Comparison of ENCODE assay signal across 13 cellular contexts in genomic region chr19:49924881-49925210, GRCh38. TPM values are rescaled to one million over a fixed set of nuclear protein-coding genes. Genes with fewer than 3 reads are reported as not detected.
A peak's percentile ranks its signal among the peaks of the same experiment; 100 is the strongest.
DNase-seq lines count a peak whose midpoint lies in the region; ATAC-seq, FAIRE-seq and TF ChIP-seq lines count a peak whose summit lies in the region.
"Not testable (repeated sequence)": the region's sequence is repeated elsewhere in the genome, so short reads cannot be mapped to it uniquely, and the experiment has no call there.
"Had no signal": no experiment of that assay in that cellular context is flagged by ENCODE, and none has a peak within 500 bp of the region (broad histone marks: within the 10 kb centered on the region; RNA-seq: fewer than 3 reads in every experiment).

No MANE protein-coding gene starts in this region.

- H3K79me2 ChIP-seq in DOHH2 (ENCODE audit: control insufficient read depth, low read length) (peaks cover 98% of the 10 kb centered on the region), KMS-11 (ENCODE audit: insufficient read depth, low read depth) (peaks cover 97% of the 10 kb centered on the region), GM12878 (ENCODE audit: control insufficient read depth, insufficient read depth, low read length) (peaks cover 96% of the 10 kb centered on the region), trophoblast cell (ENCODE audit: control insufficient read depth, insufficient read depth, low read length, poor library complexity) (peaks cover 18% of the 10 kb centered on the region)

- H3K14ac ChIP-seq in trophoblast cell (ENCODE audit: low read length), result not testable (repeated sequence)

- peak overlapping the region; percentile 54; the same call in 1 of the 2 replicates for H3K9ac ChIP-seq in KMS-11
- H3K9ac ChIP-seq in SK-N-MC (ENCODE audit: insufficient read length), result peak overlapping the region; percentile 68
- peak overlapping the region; percentile 25; the same call in 1 of the 2 replicates for H3K9ac ChIP-seq in GM12878 (ENCODE audit: control insufficient read depth, insufficient read depth, low read length)
- H3K9ac ChIP-seq in kidney (ENCODE audit: low read length in 2 of 2); trophoblast cell (ENCODE audit: low read length): not testable (repeated sequence)

- WGBS in A549 (ENCODE audit: missing lambda C conversion rate), result 96% methylated on average over 13 of the region's 13 CpGs
- 99% methylated on average over 13 of the region's 13 CpGs for whole genome bisulfite sequencing in GM12878 (ENCODE audit: insufficient coverage, insufficient replicate concordance, low lambda C conversion rate, missing lambda C conversion rate)
- WGBS in trophoblast cell (ENCODE audit: extremely low coverage, insufficient coverage, insufficient read length), result no CpG with 5 or more reads among the region's 13 CpGs

- FAIRE-seq in A549 (lab: Jason Lieb, UNC); GM12878 (lab: Jason Lieb, UNC); kidney (lab: Jason Lieb, UNC): not testable (repeated sequence)

- H2BK12ac ChIP-seq in trophoblast cell (ENCODE audit: low read length), result not testable (repeated sequence)

- H3K9me2 ChIP-seq in DOHH2 (replicated peaks; ENCODE audit: control insufficient read depth, low read length), result not testable (repeated sequence)

- peak overlapping the region; percentile 52 for H3K4ac ChIP-seq in trophoblast cell (ENCODE audit: low read depth, low read length)

- H3K4me3 ChIP-seq in A549; KMS-11 (IDR thresholded peaks at IDR 0.05; ENCODE audit: insufficient read depth, low read depth, low read length); kidney (ENCODE audit: low read length in 2 of 2); trophoblast cell (ENCODE audit: low read depth, low read length): not testable (repeated sequence)
- H3K4me3 ChIP-seq in DOHH2 (ENCODE audit: low read length) (peak overlapping the region; percentile 50), SK-N-MC (peak overlapping the region; percentile 44), GM12878 (peak overlapping the region; percentile 59)

- TF ChIP-seq RAD21 in A549 (conservative IDR thresholded peaks at IDR 0.05 in 1 of 2, IDR thresholded peaks at IDR 0.05 in 1 of 2); GM12878 (IDR thresholded peaks at IDR 0.05; ENCODE audit: insufficient read depth, low read depth, low read length): not testable (repeated sequence)

- H4K8ac ChIP-seq in trophoblast cell (ENCODE audit: low read depth, low read length), result not testable (repeated sequence)

- H3K27ac ChIP-seq in A549, result peak overlapping the region; percentile 54 to 75; a peak in 5 of 6 replicates
- H3K27ac ChIP-seq in DOHH2 (ENCODE audit: low read depth, low read length), result peak overlapping the region; percentile 51
- H3K27ac ChIP-seq in KMS-11, result peak overlapping the region; percentile 69
- H3K27ac ChIP-seq in SK-N-MC, result peak overlapping the region; percentile 95
- H3K27ac ChIP-seq in GM12878 (ENCODE audit: control insufficient read depth, insufficient read depth), result peak overlapping the region; percentile 52
- H3K27ac ChIP-seq in kidney (ENCODE audit: low read depth in 2 of 2, low read length in 2 of 2); trophoblast cell (ENCODE audit: low read depth, low read length): not testable (repeated sequence)

- H4K91ac ChIP-seq in trophoblast cell (ENCODE audit: low read depth, low read length), result not testable (repeated sequence)

- not testable (repeated sequence) for H3K9me3 Mint-ChIP-seq in activated T-cell treated with anti-CD3 and anti-CD28 coated beads, Interleukin-2, amount 50 U/mL, for 72 hours

- peaks cover 11% of the 10 kb centered on the region for H3K79me1 ChIP-seq in trophoblast cell (ENCODE audit: low read length)

- not testable (repeated sequence) for H3K4me2 ChIP-seq in A549; trophoblast cell (ENCODE audit: low read length)
- H3K4me2 ChIP-seq in DOHH2 (ENCODE audit: low read length) (peak overlapping the region; percentile 65), KMS-11 (peak overlapping the region; percentile 31; the same call in 1 of the 2 replicates), GM12878 (ENCODE audit: control insufficient read depth, insufficient read depth) (peak overlapping the region; percentile 76)

- BruUV-seq in GM12878 (replicated peaks; lab: Mats Ljungman, UMichigan), result not testable (repeated sequence)

- H3F3A ChIP-seq in DOHH2 (ENCODE audit: control insufficient read depth, insufficient read depth), result not testable (repeated sequence)

- H3K9me3 ChIP-seq in A549; DOHH2 (ENCODE audit: control insufficient read depth, insufficient read depth, low read length); SK-N-MC (ENCODE audit: low read depth, low read length); GM12878 (replicated peaks; ENCODE audit: control insufficient read depth, insufficient read depth, low read length); kidney (ENCODE audit: control insufficient read depth in 1 of 2, low read length in 2 of 2); trophoblast cell (ENCODE audit: insufficient read depth, low read depth, low read length): not testable (repeated sequence)

- not testable (repeated sequence) for DNase-seq in A549 (ENCODE audit: low read depth in 1 of 2, low spot score in 1 of 2); SK-N-MC (ENCODE audit: low read depth, low spot score); activated T-cell treated with anti-CD3 and anti-CD28 coated beads, Interleukin-2, amount 50 U/mL, for 72 hours; GM12878 (ENCODE audit: low read depth, low spot score); trophoblast cell
- peak; percentile 40 for DNase-seq in kidney

- H3K4me1 Mint-ChIP-seq in activated T-cell treated with anti-CD3 and anti-CD28 coated beads, Interleukin-2, amount 50 U/mL, for 72 hours (ENCODE audit: low read depth), result peaks cover 89% of the 10 kb centered on the region

- CTCF ChIA-PET in A549 (lab: Yijun Ruan, JAX) (interaction anchor here (0.9 to 1.2 kb wide), 3 partner anchors 13 to 1340 kb away, joined by 3 to 8 read pairs (median 3); no protein-coding TSS in a partner anchor), GM12878 (lab: Yijun Ruan, JAX) (interaction anchor here (0.8 kb wide), 1 partner anchor 14 kb away, joined by 3 read pairs; no protein-coding TSS in a partner anchor)

- intact Hi-C loops in GM12878 (cut with micrococcal nuclease; ENCODE audit: unreplicated experiment), result loop anchor here (5.0 kb wide), 1 partner anchor 48 kb away; the partner anchor contains the start of genes AKT1S1 and TBC1D17
- intact Hi-C loops in kidney (cut with DNase I), result not testable (repeated sequence)

- peak overlapping the region; percentile 87 for H3K27ac Mint-ChIP-seq in activated T-cell treated with anti-CD3 and anti-CD28 coated beads, Interleukin-2, amount 50 U/mL, for 72 hours

- H3K36me3 Mint-ChIP-seq in activated T-cell treated with anti-CD3 and anti-CD28 coated beads, Interleukin-2, amount 50 U/mL, for 72 hours (ENCODE audit: insufficient read depth in 2 of 2), result peaks cover 25 to 46% of the 10 kb centered on the region in 2 donors

- H3K36me3 ChIP-seq in DOHH2 (ENCODE audit: control insufficient read depth, low read length) (peaks cover 87% of the 10 kb centered on the region), KMS-11 (ENCODE audit: insufficient read depth) (peaks cover 14% of the 10 kb centered on the region; the same call in 1 of the 2 replicates), SK-N-MC (ENCODE audit: insufficient read depth, low read length) (peaks cover 86% of the 10 kb centered on the region), GM12878 (ENCODE audit: control insufficient read depth in 2 of 2, insufficient read depth in 2 of 2, low read length in 1 of 2) (peaks cover 14 to 33% of the 10 kb centered on the region in 2 experiments), trophoblast cell (ENCODE audit: control insufficient read depth in 1 of 2, insufficient read depth in 2 of 2, low read length in 2 of 2) (peaks cover 52 to 60% of the 10 kb centered on the region in 2 experiments)
- not testable (repeated sequence) for H3K36me3 ChIP-seq in kidney (ENCODE audit: control insufficient read depth in 1 of 2, insufficient read depth in 2 of 2, low read length in 2 of 2)

- not testable (repeated sequence) for H3K27me3 Mint-ChIP-seq in activated T-cell treated with anti-CD3 and anti-CD28 coated beads, Interleukin-2, amount 50 U/mL, for 72 hours (ENCODE audit: low read depth)

- H3K18ac ChIP-seq in trophoblast cell (ENCODE audit: low read length), result not testable (repeated sequence)

- TF ChIP-seq CTCF in A549 (IDR thresholded peaks at IDR 0.05); DOHH2 (IDR thresholded peaks at IDR 0.05; ENCODE audit: low read depth, low read length, poor library complexity, severe bottlenecking); KMS-11 (conservative IDR thresholded peaks at IDR 0.05; ENCODE audit: low read depth, low read length); GM12878 (IDR thresholded peaks at IDR 0.05 in 2 of 3, conservative IDR thresholded peaks at IDR 0.05 in 1 of 3; ENCODE audit: control insufficient read depth in 2 of 3, extremely low read depth in 1 of 3, insufficient read depth in 1 of 3, low read depth in 3 of 3, low read length in 3 of 3); kidney (IDR thresholded peaks at IDR 0.05; ENCODE audit: borderline replicate concordance, extremely low read depth, insufficient read depth): not testable (repeated sequence)

- RAD21 ChIA-PET in GM12878 (lab: Charles Lee; ENCODE audit: unreplicated experiment), result interaction anchor here (0.9 to 1.2 kb wide), 4 partner anchors 11 to 31 kb away, joined by 3 to 5 read pairs (median 4); no protein-coding TSS in a partner anchor

- H3K4me1 ChIP-seq in A549 (peaks cover 20% of the 10 kb centered on the region), DOHH2 (ENCODE audit: control insufficient read depth, low read length) (peaks cover 47% of the 10 kb centered on the region), KMS-11 (ENCODE audit: low read depth, poor library complexity, severe bottlenecking) (peaks cover 80% of the 10 kb centered on the region), GM12878 (ENCODE audit: control insufficient read depth, insufficient read depth, low read length) (peaks cover 42% of the 10 kb centered on the region), kidney (ENCODE audit: control insufficient read depth in 1 of 2, insufficient read depth in 1 of 2, low read depth in 1 of 2, low read length in 2 of 2) (peaks cover 3 to 12% of the 10 kb centered on the region in 2 donors)
- not testable (repeated sequence) for H3K4me1 ChIP-seq in trophoblast cell (ENCODE audit: control insufficient read depth in 1 of 2, insufficient read depth in 2 of 2, low read length in 2 of 2)

- not testable (repeated sequence) for H2BK120ac ChIP-seq in trophoblast cell (ENCODE audit: insufficient read depth, low read length, poor library complexity)

- in situ Hi-C loops in GM12878 (cut with MboI), result not testable (repeated sequence)

- not testable (repeated sequence) for H2AK5ac ChIP-seq in trophoblast cell (ENCODE audit: low read length)

- not testable (repeated sequence) for TF ChIP-seq EP300 in A549 (IDR thresholded peaks at IDR 0.05); GM12878 (IDR thresholded peaks at IDR 0.05; ENCODE audit: borderline replicate concordance in 1 of 2, control insufficient read depth in 1 of 2, low read depth in 2 of 2, low read length in 2 of 2)

- not testable (repeated sequence) for H3K23ac ChIP-seq in trophoblast cell (ENCODE audit: low read length)

- POLR2A ChIA-PET in A549 (lab: Yijun Ruan, JAX), result not testable (repeated sequence)
- POLR2A ChIA-PET in GM12878 (lab: Charles Lee), result interaction anchor here (0.5 to 1.6 kb wide), 8 partner anchors 11 to 613 kb away, joined by 3 to 5 read pairs (median 4); partner anchors contain the start of gene IL4I1

- not testable (repeated sequence) for TF ChIP-seq POLR2A in A549 (IDR thresholded peaks at IDR 0.05; ENCODE audit: low read length); GM12878 (IDR thresholded peaks at IDR 0.05; ENCODE audit: low read depth, low read length)

- not testable (repeated sequence) for ATAC-seq in A549; activated T-cell treated with anti-CD3 and anti-CD28 coated beads, Interleukin-2, amount 50 U/mL, for 72 hours (replicated peaks in 1 of 2); GM12878

- H2AFZ ChIP-seq in KMS-11 (ENCODE audit: low read depth); GM12878 (ENCODE audit: control insufficient read depth, low read depth, low read length); trophoblast cell (ENCODE audit: insufficient read depth, low read length, poor library complexity): not testable (repeated sequence)

- H4K20me1 ChIP-seq in DOHH2 (ENCODE audit: control insufficient read depth, insufficient read depth, low read depth, low read length), result peaks cover 26% of the 10 kb centered on the region
- H4K20me1 ChIP-seq in KMS-11 (ENCODE audit: insufficient read depth); GM12878 (ENCODE audit: control insufficient read depth, insufficient read depth): not testable (repeated sequence)

- not testable (repeated sequence) for H3K27me3 ChIP-seq in DOHH2 (ENCODE audit: control insufficient read depth, low read length); KMS-11 (ENCODE audit: insufficient read depth, low read depth); GM12878 (replicated peaks in 1 of 2; ENCODE audit: control insufficient read depth in 2 of 2, insufficient read depth in 2 of 2, low read length in 1 of 2); trophoblast cell (ENCODE audit: insufficient read depth, low read length)

- not testable (repeated sequence) for H4K12ac ChIP-seq in trophoblast cell (ENCODE audit: low read depth, low read length)

- SMC1A ChIA-PET in GM12878 (lab: Charles Lee; ENCODE audit: uncharacterized antibody, unreplicated experiment), result interaction anchor here (1.2 kb wide), 1 partner anchor 13 kb away, joined by 3 read pairs; no protein-coding TSS in a partner anchor

- not testable (repeated sequence) for H2BK5ac ChIP-seq in trophoblast cell (ENCODE audit: low read depth, low read length, poor library complexity)

- H3K4me3 Mint-ChIP-seq in activated T-cell treated with anti-CD3 and anti-CD28 coated beads, Interleukin-2, amount 50 U/mL, for 72 hours, result peak overlapping the region in 1 of 2 donors; percentile 43

RNA-seq across cellular contexts. Expression of gene ATF5, which starts 4.2 kb away (rescaled TPM):
- polyA plus RNA-seq in A549 (2011; rRNA removed) (7.8 and 12.9 TPM in 2 replicates), A549 (2017; fragmentation: RNase III; extraction: RNeasy Plus Mini Kit Qiagen cat#74134 plus additional on column Dnase treatment) (42.8 to 48.5 TPM (median 44.6 TPM) in 3 replicates), GM12878 (2011; rRNA removed) (122 and 133 TPM in 2 replicates), GM12878 (2014; fragmentation: Illumina TruSeq; extraction: Trizol) (38.1 and 41.1 TPM in 2 replicates), GM12878 (2014; fragmentation: Nextera tagmentation; extraction: Ambion mirVana) (10 to 100 TPM in 1 of 2 experiments, 1 to 10 TPM in 1; 9.1 to 10.1 TPM), GM12878 (2014; rRNA removed) (55.2 and 63.1 TPM in 2 replicates), GM12878 (2016; fragmentation: Nextera tagmentation; extraction: Ambion mirVana) (10 to 100 TPM; 16.3 to 19.0 TPM), kidney (ENCODE audit: insufficient read depth, low read depth, low replicate concordance) (22.7 TPM)
- 17.2 and 26.2 TPM in 2 replicates for polyA plus RNA-seq in A549 (2012; cell fraction: cytosol; rRNA removed)
- polyA plus RNA-seq in A549 (2012; cell fraction: nucleus; rRNA removed), result 41.6 and 69.5 TPM in 2 replicates
- polyA minus RNA-seq in A549 (2011; rRNA and poly(A)+ RNA removed), result 2.1 and 4.2 TPM in 2 replicates
- total RNA-seq in activated T-cell treated with anti-CD3 and anti-CD28 coated beads, Interleukin-2, amount 50 U/mL, for 72 hours, result 10 to 100 TPM; 52.3 to 73.6 TPM
- 30.9 and 34.7 TPM in 2 replicates for total RNA-seq in GM12878 (2013; cell fraction: nucleolus; rRNA removed)
- total RNA-seq in GM12878 (2014; rRNA removed) (24.8 and 29.0 TPM in 2 replicates), GM12878 (2014; rRNA removed; fragmentation: Illumina TruSeq; extraction: Trizol) (16.7 and 17.6 TPM in 2 replicates), GM12878 (2021) (82.1 and 83.1 TPM in 2 replicates), kidney (36.4 TPM)
- 74.7 TPM for polyA plus RNA-seq in GM12878 (2011; ENCODE audit: low read depth)
- polyA plus RNA-seq in GM12878 (2011; cell fraction: cytosol; rRNA removed), result 117 and 157 TPM in 2 replicates
- polyA plus RNA-seq in GM12878 (2011; cell fraction: nucleus; rRNA removed), result 263 and 301 TPM in 2 replicates
- polyA plus RNA-seq in GM12878 (2012), result 136 and 179 TPM in 2 replicates
- 24.1 and 57.3 TPM in 2 replicates for polyA minus RNA-seq in GM12878 (2011; rRNA and poly(A)+ RNA removed)
- polyA minus RNA-seq in GM12878 (2011; cell fraction: cytosol; rRNA and poly(A)+ RNA removed), result 65.8 and 83.5 TPM in 2 replicates
- 15.8 and 26.1 TPM in 2 replicates for polyA minus RNA-seq in GM12878 (2011; cell fraction: nucleus; rRNA and poly(A)+ RNA removed)
- 17.8 and 18.2 TPM in 2 replicates for polyA plus RNA-seq in trophoblast cell (2013)

RNA-seq across cellular contexts. Expression of gene NUP62, which starts 4.5 kb away (rescaled TPM):
- 21.4 and 28.9 TPM in 2 replicates for polyA plus RNA-seq in A549 (2011; rRNA removed)
- 41.0 and 51.0 TPM in 2 replicates for polyA plus RNA-seq in A549 (2012; cell fraction: cytosol; rRNA removed)
- 58.4 and 65.7 TPM in 2 replicates for polyA plus RNA-seq in A549 (2012; cell fraction: nucleus; rRNA removed)
- polyA plus RNA-seq in A549 (2017; fragmentation: RNase III; extraction: RNeasy Plus Mini Kit Qiagen cat#74134 plus additional on column Dnase treatment), result 83.9 to 88.5 TPM (median 85.9 TPM) in 3 replicates
- 21.7 and 27.9 TPM in 2 replicates for polyA minus RNA-seq in A549 (2011; rRNA and poly(A)+ RNA removed)
- 100 to 1,000 TPM; 135 to 139 TPM for total RNA-seq in activated T-cell treated with anti-CD3 and anti-CD28 coated beads, Interleukin-2, amount 50 U/mL, for 72 hours
- 54.2 and 56.0 TPM in 2 replicates for total RNA-seq in GM12878 (2013; cell fraction: nucleolus; rRNA removed)
- total RNA-seq in GM12878 (2014; rRNA removed), result 90.7 and 95.6 TPM in 2 replicates
- total RNA-seq in GM12878 (2014; rRNA removed; fragmentation: Illumina TruSeq; extraction: Trizol), result 46.5 and 50.1 TPM in 2 replicates
- total RNA-seq in GM12878 (2021), result 102 and 108 TPM in 2 replicates
- polyA plus RNA-seq in GM12878 (2011; ENCODE audit: low read depth), result 25.0 TPM
- 13.7 and 35.5 TPM in 2 replicates for polyA plus RNA-seq in GM12878 (2011; rRNA removed)
- polyA plus RNA-seq in GM12878 (2011; cell fraction: cytosol; rRNA removed), result 39.4 and 41.4 TPM in 2 replicates
- 25.1 and 36.3 TPM in 2 replicates for polyA plus RNA-seq in GM12878 (2011; cell fraction: nucleus; rRNA removed)
- 50.6 and 56.6 TPM in 2 replicates for polyA plus RNA-seq in GM12878 (2012)
- 40.8 and 67.7 TPM in 2 replicates for polyA plus RNA-seq in GM12878 (2014; fragmentation: Illumina TruSeq; extraction: Trizol)
- polyA plus RNA-seq in GM12878 (2014; fragmentation: Nextera tagmentation; extraction: Ambion mirVana), result 10 to 100 TPM; 19.5 to 22.0 TPM
- 66.1 and 77.7 TPM in 2 replicates for polyA plus RNA-seq in GM12878 (2014; rRNA removed)
- polyA plus RNA-seq in GM12878 (2016; fragmentation: Nextera tagmentation; extraction: Ambion mirVana), result 100 to 1,000 TPM; 105 to 110 TPM
- polyA minus RNA-seq in GM12878 (2011; rRNA and poly(A)+ RNA removed), result 24.5 and 36.2 TPM in 2 replicates
- polyA minus RNA-seq in GM12878 (2011; cell fraction: cytosol; rRNA and poly(A)+ RNA removed), result 23.4 and 24.3 TPM in 2 replicates
- 13.4 and 30.9 TPM in 2 replicates for polyA minus RNA-seq in GM12878 (2011; cell fraction: nucleus; rRNA and poly(A)+ RNA removed)
- 39.0 TPM for total RNA-seq in kidney
- polyA plus RNA-seq in kidney (ENCODE audit: insufficient read depth, low read depth, low replicate concordance), result 17.1 TPM
- 57.3 and 59.2 TPM in 2 replicates for polyA plus RNA-seq in trophoblast cell (2013)

RNA-seq across cellular contexts. Expression of gene IL4I1, which starts 28.2 kb away (rescaled TPM):
- polyA plus RNA-seq in A549 (2011; rRNA removed), result 0.15 and 0.18 TPM in 2 replicates
- polyA plus RNA-seq in A549 (2012; cell fraction: cytosol; rRNA removed), result 0.20 and 0.26 TPM in 2 replicates
- 0.66 and 0.84 TPM in 2 replicates for polyA plus RNA-seq in A549 (2012; cell fraction: nucleus; rRNA removed)
- polyA plus RNA-seq in A549 (2017; fragmentation: RNase III; extraction: RNeasy Plus Mini Kit Qiagen cat#74134 plus additional on column Dnase treatment), result 0.62 to 0.88 TPM (median 0.87 TPM) in 3 replicates
- 0.70 TPM in 1 of 2 replicates, not detected in the other for polyA minus RNA-seq in A549 (2011; rRNA and poly(A)+ RNA removed)
- 10 to 100 TPM; 16.7 to 42.3 TPM for total RNA-seq in activated T-cell treated with anti-CD3 and anti-CD28 coated beads, Interleukin-2, amount 50 U/mL, for 72 hours
- total RNA-seq in GM12878 (2013; cell fraction: nucleolus; rRNA removed), result 73.8 and 88.4 TPM in 2 replicates
- total RNA-seq in GM12878 (2014; rRNA removed), result 39.1 and 51.0 TPM in 2 replicates
- total RNA-seq in GM12878 (2014; rRNA removed; fragmentation: Illumina TruSeq; extraction: Trizol), result 16.2 and 17.4 TPM in 2 replicates
- 80.0 and 82.6 TPM in 2 replicates for total RNA-seq in GM12878 (2021)
- polyA plus RNA-seq in GM12878 (2011; ENCODE audit: low read depth), result 16.2 TPM
- polyA plus RNA-seq in GM12878 (2011; rRNA removed), result 37.4 and 83.8 TPM in 2 replicates
- polyA plus RNA-seq in GM12878 (2011; cell fraction: cytosol; rRNA removed), result 134 and 171 TPM in 2 replicates
- 271 and 308 TPM in 2 replicates for polyA plus RNA-seq in GM12878 (2011; cell fraction: nucleus; rRNA removed)
- polyA plus RNA-seq in GM12878 (2012), result 49.6 and 88.7 TPM in 2 replicates
- 4.8 and 20.1 TPM in 2 replicates for polyA plus RNA-seq in GM12878 (2014; fragmentation: Illumina TruSeq; extraction: Trizol)
- polyA plus RNA-seq in GM12878 (2014; fragmentation: Nextera tagmentation; extraction: Ambion mirVana), result under 1 TPM; 0.62 to 1.00 TPM
- 42.5 and 53.3 TPM in 2 replicates for polyA plus RNA-seq in GM12878 (2014; rRNA removed)
- 10 to 100 TPM; 43.0 to 45.5 TPM for polyA plus RNA-seq in GM12878 (2016; fragmentation: Nextera tagmentation; extraction: Ambion mirVana)
- 56.8 and 118 TPM in 2 replicates for polyA minus RNA-seq in GM12878 (2011; rRNA and poly(A)+ RNA removed)
- polyA minus RNA-seq in GM12878 (2011; cell fraction: cytosol; rRNA and poly(A)+ RNA removed), result 132 and 154 TPM in 2 replicates
- polyA minus RNA-seq in GM12878 (2011; cell fraction: nucleus; rRNA and poly(A)+ RNA removed), result 56.3 and 66.6 TPM in 2 replicates
- total RNA-seq in kidney, result 12.8 TPM
- polyA plus RNA-seq in kidney (ENCODE audit: insufficient read depth, low read depth, low replicate concordance), result 0.82 TPM
- polyA plus RNA-seq in trophoblast cell (2013), result 0.30 and 0.33 TPM in 2 replicates
- total RNA-seq: HepG2, SJCRH30 had no signal
- polyA plus RNA-seq: HepG2 had no signal

RNA-seq across cellular contexts. Expression of gene SIGLEC11, which starts 36.1 kb away (rescaled TPM):
- polyA plus RNA-seq in A549 (2011; rRNA removed) (not detected in 2 replicates), A549 (2017; fragmentation: RNase III; extraction: RNeasy Plus Mini Kit Qiagen cat#74134 plus additional on column Dnase treatment) (not detected in 3 replicates), GM12878 (2011; rRNA removed) (not detected in 2 replicates), GM12878 (2014; fragmentation: Illumina TruSeq; extraction: Trizol) (not detected in 2 replicates), GM12878 (2014; fragmentation: Nextera tagmentation; extraction: Ambion mirVana) (not detected), GM12878 (2014; rRNA removed) (not detected in 2 replicates), GM12878 (2016; fragmentation: Nextera tagmentation; extraction: Ambion mirVana) (not detected), kidney (ENCODE audit: insufficient read depth, low read depth, low replicate concordance) (1.5 TPM)
- not detected in 2 replicates for polyA plus RNA-seq in A549 (2012; cell fraction: cytosol; rRNA removed)
- polyA plus RNA-seq in A549 (2012; cell fraction: nucleus; rRNA removed), result not detected in 2 replicates
- not detected in 2 replicates for polyA minus RNA-seq in A549 (2011; rRNA and poly(A)+ RNA removed)
- not detected for total RNA-seq in activated T-cell treated with anti-CD3 and anti-CD28 coated beads, Interleukin-2, amount 50 U/mL, for 72 hours
- not detected in 2 replicates for total RNA-seq in GM12878 (2013; cell fraction: nucleolus; rRNA removed)
- total RNA-seq in GM12878 (2014; rRNA removed) (not detected in 2 replicates), GM12878 (2014; rRNA removed; fragmentation: Illumina TruSeq; extraction: Trizol) (not detected in 2 replicates), GM12878 (2021) (not detected in 2 replicates), kidney (1.2 TPM)
- polyA plus RNA-seq in GM12878 (2011; ENCODE audit: low read depth), result not detected
- polyA plus RNA-seq in GM12878 (2011; cell fraction: cytosol; rRNA removed), result not detected in 2 replicates
- not detected in 2 replicates for polyA plus RNA-seq in GM12878 (2011; cell fraction: nucleus; rRNA removed)
- polyA plus RNA-seq in GM12878 (2012), result not detected in 2 replicates
- not detected in 2 replicates for polyA minus RNA-seq in GM12878 (2011; rRNA and poly(A)+ RNA removed)
- polyA minus RNA-seq in GM12878 (2011; cell fraction: cytosol; rRNA and poly(A)+ RNA removed), result not detected in 2 replicates
- polyA minus RNA-seq in GM12878 (2011; cell fraction: nucleus; rRNA and poly(A)+ RNA removed), result not detected in 2 replicates
- not detected in 2 replicates for polyA plus RNA-seq in trophoblast cell (2013)
- total RNA-seq: B cell; CD8-positive, alpha-beta T cell; H7; HepG2 had no signal
- polyA plus RNA-seq: HepG2 had no signal

RNA-seq across cellular contexts. Expression of gene TBC1D17, which starts 47.3 kb away (rescaled TPM):
- polyA plus RNA-seq in A549 (2011; rRNA removed), result 12.3 and 18.0 TPM in 2 replicates
- 26.5 and 33.3 TPM in 2 replicates for polyA plus RNA-seq in A549 (2012; cell fraction: cytosol; rRNA removed)
- 65.2 and 76.6 TPM in 2 replicates for polyA plus RNA-seq in A549 (2012; cell fraction: nucleus; rRNA removed)
- polyA plus RNA-seq in A549 (2017; fragmentation: RNase III; extraction: RNeasy Plus Mini Kit Qiagen cat#74134 plus additional on column Dnase treatment), result 26.6 to 44.8 TPM (median 41.5 TPM) in 3 replicates
- 14.3 and 18.0 TPM in 2 replicates for polyA minus RNA-seq in A549 (2011; rRNA and poly(A)+ RNA removed)
- 10 to 100 TPM; 47.9 to 53.9 TPM for total RNA-seq in activated T-cell treated with anti-CD3 and anti-CD28 coated beads, Interleukin-2, amount 50 U/mL, for 72 hours
- total RNA-seq in GM12878 (2013; cell fraction: nucleolus; rRNA removed), result 24.8 and 29.4 TPM in 2 replicates
- 3.5 and 3.6 TPM in 2 replicates for total RNA-seq in GM12878 (2014; rRNA removed)
- total RNA-seq in GM12878 (2014; rRNA removed; fragmentation: Illumina TruSeq; extraction: Trizol), result 3.1 and 3.2 TPM in 2 replicates
- 20.4 and 20.9 TPM in 2 replicates for total RNA-seq in GM12878 (2021)
- polyA plus RNA-seq in GM12878 (2011; ENCODE audit: low read depth), result 36.4 TPM
- polyA plus RNA-seq in GM12878 (2011; rRNA removed), result 11.7 and 18.9 TPM in 2 replicates
- polyA plus RNA-seq in GM12878 (2011; cell fraction: cytosol; rRNA removed), result 21.8 and 25.4 TPM in 2 replicates
- 93.9 and 98.8 TPM in 2 replicates for polyA plus RNA-seq in GM12878 (2011; cell fraction: nucleus; rRNA removed)
- polyA plus RNA-seq in GM12878 (2012), result 45.9 and 50.1 TPM in 2 replicates
- polyA plus RNA-seq in GM12878 (2014; fragmentation: Illumina TruSeq; extraction: Trizol), result 8.6 and 10.9 TPM in 2 replicates
- polyA plus RNA-seq in GM12878 (2014; fragmentation: Nextera tagmentation; extraction: Ambion mirVana), result under 1 TPM; 0.42 to 0.52 TPM
- polyA plus RNA-seq in GM12878 (2014; rRNA removed), result 17.4 and 22.3 TPM in 2 replicates
- polyA plus RNA-seq in GM12878 (2016; fragmentation: Nextera tagmentation; extraction: Ambion mirVana), result 10 to 100 TPM; 11.5 to 13.2 TPM
- 11.3 and 21.0 TPM in 2 replicates for polyA minus RNA-seq in GM12878 (2011; rRNA and poly(A)+ RNA removed)
- 9.3 and 10.2 TPM in 2 replicates for polyA minus RNA-seq in GM12878 (2011; cell fraction: cytosol; rRNA and poly(A)+ RNA removed)
- polyA minus RNA-seq in GM12878 (2011; cell fraction: nucleus; rRNA and poly(A)+ RNA removed), result 18.5 and 22.0 TPM in 2 replicates
- total RNA-seq in kidney, result 43.6 TPM
- polyA plus RNA-seq in kidney (ENCODE audit: insufficient read depth, low read depth, low replicate concordance), result 34.8 TPM
- polyA plus RNA-seq in trophoblast cell (2013), result 38.8 and 40.1 TPM in 2 replicates
